8 cellular contexts compared by ENCODE assay signal in the genomic region with DNA sequence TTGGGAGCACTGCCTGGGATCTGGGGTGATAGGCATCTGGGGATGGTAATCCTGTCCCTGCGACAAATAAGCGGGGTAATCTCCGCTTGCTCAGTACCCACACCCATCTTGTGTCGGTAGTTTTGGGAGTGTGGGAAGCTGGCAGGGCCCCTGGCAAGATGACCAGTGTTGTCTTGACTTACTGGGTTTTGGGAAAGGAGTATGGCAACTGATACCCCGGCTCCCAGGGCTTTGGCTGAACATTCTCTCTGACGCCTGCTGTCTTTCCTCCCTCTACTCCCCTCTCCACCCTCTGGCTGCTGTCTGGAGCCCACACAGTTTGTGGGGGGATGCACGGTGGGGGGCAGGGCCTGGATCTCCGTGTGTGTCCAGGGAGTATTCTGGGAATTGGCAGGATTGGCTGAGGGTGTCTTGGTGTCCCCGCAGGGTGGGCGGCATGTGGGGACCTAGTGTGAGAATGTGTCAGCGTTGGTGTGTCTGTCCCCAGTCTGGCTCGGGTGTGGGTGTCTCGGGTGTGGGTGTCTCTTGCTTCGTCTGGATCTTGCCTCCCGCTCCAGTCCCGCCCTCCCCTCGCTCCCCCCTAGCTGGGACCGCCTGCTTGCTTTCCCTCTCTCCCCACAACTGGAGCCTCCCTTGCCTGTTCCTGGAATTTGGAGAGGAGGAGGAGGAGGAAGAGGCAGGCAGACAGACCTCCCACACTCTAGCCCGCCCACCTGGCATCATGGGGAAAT. TPM values are rescaled to one million over a fixed set of nuclear protein-coding genes. Genes with fewer than 3 reads are reported as not detected.
A peak's percentile ranks its signal among the peaks of the same experiment; 100 is the strongest.
DNase-seq lines count a peak whose midpoint lies in the region; ATAC-seq, FAIRE-seq and TF ChIP-seq lines count a peak whose summit lies in the region.

No MANE protein-coding gene starts in this region.

- DNase-seq in A549 (ENCODE audit: low read depth in 1 of 2, low spot score in 1 of 2) (no peak), MG63 (no peak), ascending aorta (ENCODE audit: low spot score in 2 of 2) (peak in 1 of 2 donors; percentile 88), mesendoderm (no peak), transverse colon (peak; percentile 60), NCI-H1105 treated with DMSO at 0.1 percent for 48 hours (lab: John Stamatoyannopoulos, UW) (no peak), ecto neural progenitor cell (ENCODE audit: low spot score) (no peak)

- H2BK120ac ChIP-seq in mesendoderm (ENCODE audit: low read depth, low read length): no peak overlapping the region

- ATAC-seq in A549 (no peak), HG03457 (IDR thresholded peaks at IDR 0.05; ENCODE audit: unreplicated experiment) (no peak)

- H3K9ac ChIP-seq in mesendoderm (ENCODE audit: low read length): peak overlapping the region; percentile 13

- CTCF ChIA-PET in A549 (lab: Yijun Ruan, JAX): interaction anchor here (39.2 to 50.4 kb wide), 2 partner anchors 18 to 37 kb away, joined by 1069 to 2395 read pairs; partner anchors contain the start of genes CDC6, GJD3 and RARA

- no peak overlapping the region for H2AK5ac ChIP-seq in mesendoderm (ENCODE audit: low read length)

- H3K23ac ChIP-seq in mesendoderm (ENCODE audit: low read length): no peak overlapping the region

- in situ Hi-C loops in transverse colon (cut with MboI; ENCODE audit: low pct_ligation_motif_present in 1 of 4, low pct_unique_long_range_greater_than_20kb in 1 of 4, low sequenced_read_pairs in 3 of 4): no loop called here

- no peak overlapping the region for H2BK5ac ChIP-seq in mesendoderm (ENCODE audit: low read length)

- peaks cover 87% of the 10 kb centered on the region for H3K4me1 ChIP-seq in A549
- H3K4me1 ChIP-seq in ascending aorta: peaks cover 46 to 88% of the 10 kb centered on the region in 2 donors
- peaks cover 11% of the 10 kb centered on the region for H3K4me1 ChIP-seq in mesendoderm (ENCODE audit: control insufficient read depth, low read depth, low read length)
- H3K4me1 ChIP-seq in transverse colon: peaks cover 77 to 94% (median 92%) of the 10 kb centered on the region in 4 donors

- no peak overlapping the region for H4K8ac ChIP-seq in mesendoderm (ENCODE audit: low read depth, low read length)

- peaks cover 8% of the 10 kb centered on the region for H3K79me2 ChIP-seq in mesendoderm (ENCODE audit: control insufficient read depth, insufficient read depth, low read length)

- intact Hi-C loops in ascending aorta (cut with DNase I): no loop called here
- intact Hi-C loops in transverse colon (cut with DNase I; ENCODE audit: low total_unique reads): no loop called here

- no peak overlapping the region for H4K5ac ChIP-seq in mesendoderm (ENCODE audit: low read length)

- H3K4ac ChIP-seq in mesendoderm (ENCODE audit: low read depth, low read length): no peak overlapping the region

- FAIRE-seq in A549 (lab: Jason Lieb, UNC): no peak

- H3K27ac ChIP-seq in A549 (peak overlapping the region in 1 of 2 experiments; percentile 95; a peak in 3 of 6 replicates), ascending aorta (peak overlapping the region; percentile 90 to 91), mesendoderm (ENCODE audit: low read depth, low read length) (no peak overlapping the region), transverse colon (peak overlapping the region; percentile 91 to 96 (median 92))

- H3K56ac ChIP-seq in mesendoderm (ENCODE audit: low read length): peak overlapping the region; percentile 22

- H2BK15ac ChIP-seq in mesendoderm (replicated peaks; ENCODE audit: low read depth): no peak overlapping the region

- H3K4me3 ChIP-seq in A549 (no peak overlapping the region), MG63 (peak overlapping the region; percentile 98; the same call in 1 of the 2 replicates), ascending aorta (peak overlapping the region; percentile 37 to 86), mesendoderm (ENCODE audit: low read length) (no peak overlapping the region), transverse colon (peak overlapping the region in 2 of 4 donors; percentile 28 to 35)

- H3K36me3 ChIP-seq in MG63 (peaks cover 13% of the 10 kb centered on the region), ascending aorta (no peaks in the 10 kb centered on the region), mesendoderm (ENCODE audit: control insufficient read depth, insufficient read depth, low read length) (no peaks in the 10 kb centered on the region), transverse colon (no peaks in the 10 kb centered on the region)

- TF ChIP-seq EP300 in A549 (IDR thresholded peaks at IDR 0.05): no peak
- no peak for TF ChIP-seq EP300 in transverse colon (IDR thresholded peaks at IDR 0.05; ENCODE audit: low read depth)

- 76% methylated on average over 19 of the region's 19 CpGs for WGBS in A549 (ENCODE audit: missing lambda C conversion rate)
- no CpG with 5 or more reads among the region's 19 CpGs for WGBS in mesendoderm (ENCODE audit: extremely low coverage, insufficient coverage, low lambda C conversion rate)
- WGBS in transverse colon (ENCODE audit: low coverage in 1 of 2), 2 donors: 54% methylated on average over 18 of the region's 19 CpGs; no CpG with 5 or more reads in 1 of the 2 donors

- H3K9me3 ChIP-seq in A549 (no peaks in the 10 kb centered on the region), MG63 (no peaks in the 10 kb centered on the region), ascending aorta (no peaks in the 10 kb centered on the region), transverse colon (no peaks in the 10 kb centered on the region)

- H3K18ac ChIP-seq in mesendoderm (ENCODE audit: low read length): no peak overlapping the region

- H3K4me2 ChIP-seq in A549: peak overlapping the region; percentile 99
- no peak overlapping the region for H3K4me2 ChIP-seq in mesendoderm (ENCODE audit: low read length)

- TF ChIP-seq POLR2A in A549 (IDR thresholded peaks at IDR 0.05; ENCODE audit: low read length) (no peak), transverse colon (IDR thresholded peaks at IDR 0.05) (peak; percentile 22)

- no peak for TF ChIP-seq CTCF in A549 (IDR thresholded peaks at IDR 0.05)
- no peak for TF ChIP-seq CTCF in ascending aorta (IDR thresholded peaks at IDR 0.05)
- no peak for TF ChIP-seq CTCF in transverse colon (IDR thresholded peaks at IDR 0.05)

- H3K27me3 ChIP-seq in MG63 (no peaks in the 10 kb centered on the region), ascending aorta (no peaks in the 10 kb centered on the region), mesendoderm (ENCODE audit: insufficient read depth, low read length, poor library complexity) (no peaks in the 10 kb centered on the region), transverse colon (no peaks in the 10 kb centered on the region)

- peaks cover 22% of the 10 kb centered on the region for H3K79me1 ChIP-seq in mesendoderm (ENCODE audit: low read length)

- no peak for TF ChIP-seq RAD21 in A549 (conservative IDR thresholded peaks at IDR 0.05 in 1 of 2, IDR thresholded peaks at IDR 0.05 in 1 of 2)

- POLR2A ChIA-PET in A549 (lab: Yijun Ruan, JAX): interaction anchor here (0.9 kb wide), 1 partner anchor 10 kb away, joined by 3 read pairs; no protein-coding TSS in a partner anchor

TF ChIP-seq in A549, 52 proteins besides CTCF, POLR2A, EP300 and RAD21:
- no peak for TF ChIP-seq ESRRA (IDR thresholded peaks at IDR 0.05; ENCODE audit: borderline replicate concordance, low read length)
- TF ChIP-seq, protein P1, sequence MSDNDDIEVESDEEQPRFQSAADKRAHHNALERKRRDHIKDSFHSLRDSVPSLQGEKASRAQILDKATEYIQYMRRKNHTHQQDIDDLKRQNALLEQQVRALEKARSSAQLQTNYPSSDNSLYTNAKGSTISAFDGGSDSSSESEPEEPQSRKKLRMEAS (IDR thresholded peaks at IDR 0.05): 0 out of 2 replicates have a peak, but pooled peaks have one; percentile 11
- TF ChIP-seq KDM5A (IDR thresholded peaks at IDR 0.05): no peak
- TF ChIP-seq E2F6 (IDR thresholded peaks at IDR 0.05; ENCODE audit: borderline replicate concordance, low read depth): no peak

RNA-seq across cellular contexts. Expression of gene RARA, which starts 12.0 kb away (rescaled TPM):
- polyA plus RNA-seq in A549 (2011; rRNA removed) (8.6 and 9.9 TPM in 2 replicates), A549 (2017; fragmentation: RNase III; extraction: RNeasy Plus Mini Kit Qiagen cat#74134 plus additional on column Dnase treatment) (17.2 to 18.5 TPM (median 17.9 TPM) in 3 replicates)
- 6.5 and 11.0 TPM in 2 replicates for polyA plus RNA-seq in A549 (2012; cell fraction: cytosol; rRNA removed)
- polyA plus RNA-seq in A549 (2012; cell fraction: nucleus; rRNA removed): 17.6 and 21.1 TPM in 2 replicates
- 11.6 and 12.9 TPM in 2 replicates for polyA minus RNA-seq in A549 (2011; rRNA and poly(A)+ RNA removed)
- total RNA-seq in MG63 (2014; rRNA removed; shearing (Covaris generic); ENCODE audit: low replicate concordance): 8.9 and 11.2 TPM in 2 replicates
- total RNA-seq in ascending aorta (77.3 TPM), transverse colon (100 to 1,000 TPM in 1 of 4 donors, 10 to 100 TPM in 3; 23.5 to 110 (median 49.1) TPM)
- 30.6 TPM for polyA plus RNA-seq in mesendoderm (2013, experiment 1 of 2)
- polyA plus RNA-seq in mesendoderm (2013, experiment 2 of 2): 29.9 TPM

RNA-seq across cellular contexts. Expression of gene CDC6, which starts 33.3 kb away (rescaled TPM):
- polyA plus RNA-seq in A549 (2011; rRNA removed): 71.4 and 79.5 TPM in 2 replicates
- 41.7 and 44.4 TPM in 2 replicates for polyA plus RNA-seq in A549 (2012; cell fraction: cytosol; rRNA removed)
- 29.8 and 45.7 TPM in 2 replicates for polyA plus RNA-seq in A549 (2012; cell fraction: nucleus; rRNA removed)
- 66.6 to 67.5 TPM (median 67.0 TPM) in 3 replicates for polyA plus RNA-seq in A549 (2017; fragmentation: RNase III; extraction: RNeasy Plus Mini Kit Qiagen cat#74134 plus additional on column Dnase treatment)
- 27.0 and 28.3 TPM in 2 replicates for polyA minus RNA-seq in A549 (2011; rRNA and poly(A)+ RNA removed)
- 31.1 and 111 TPM in 2 replicates for total RNA-seq in MG63 (2014; rRNA removed; shearing (Covaris generic); ENCODE audit: low replicate concordance)
- total RNA-seq in ascending aorta: 1.2 TPM
- 114 TPM for polyA plus RNA-seq in mesendoderm (2013, experiment 1 of 2)
- polyA plus RNA-seq in mesendoderm (2013, experiment 2 of 2): 117 TPM
- total RNA-seq in transverse colon: 1 to 10 TPM in 3 of 4 donors, not detected in 1; 1.6 to 3.2 (median 2.4) TPM

RNA-seq across cellular contexts. Expression of gene GJD3, which starts 43.6 kb away (rescaled TPM):
- polyA plus RNA-seq in A549 (2011; rRNA removed): 0.09 TPM in 1 of 2 replicates, not detected in the other
- polyA plus RNA-seq in A549 (2012; cell fraction: cytosol; rRNA removed): 0.21 and 0.41 TPM in 2 replicates
- 0.36 and 0.82 TPM in 2 replicates for polyA plus RNA-seq in A549 (2012; cell fraction: nucleus; rRNA removed)
- polyA plus RNA-seq in A549 (2017; fragmentation: RNase III; extraction: RNeasy Plus Mini Kit Qiagen cat#74134 plus additional on column Dnase treatment): 0.40 to 1.2 TPM (median 0.70 TPM) in 3 replicates
- polyA minus RNA-seq in A549 (2011; rRNA and poly(A)+ RNA removed): not detected in 2 replicates
- total RNA-seq in MG63 (2014; rRNA removed; shearing (Covaris generic); ENCODE audit: low replicate concordance): not detected in 2 replicates
- not detected for total RNA-seq in ascending aorta
- not detected for polyA plus RNA-seq in mesendoderm (2013, experiment 1 of 2)
- not detected for polyA plus RNA-seq in mesendoderm (2013, experiment 2 of 2)
- not detected for total RNA-seq in transverse colon

Comparison
In these comparisons a context has a peak if more than half of its experiments do, and no peak if none do; other contexts are left out.
1. H3K4me3 ChIP-seq: peak in MG63 (single experiment) and ascending aorta (2 of 2); none in A549 (single experiment) and mesendoderm (single experiment).